In genomic region chr17:77036841-77037381, GRCh38 we compare ENCODE assay signal across 11 cellular contexts.
DNase-seq lines count a peak whose midpoint lies in the region; ATAC-seq and TF ChIP-seq lines count a peak whose summit lies in the region.
"Had no signal": no experiment of that assay in that cellular context is flagged by ENCODE, and none has a peak within 500 bp of the region (broad histone marks: within the 10 kb centered on the region; RNA-seq: fewer than 3 reads in every experiment).

No MANE protein-coding gene starts in this region.

- peaks cover 40% of the 10 kb centered on the region for H3K4me1 Mint-ChIP-seq in brain

- peak overlapping the region in 2 of 5 experiments; percentile 17 to 18 for H3K4me3 Mint-ChIP-seq in brain
- H3K4me3 Mint-ChIP-seq: activated T-cell treated with anti-CD3 and anti-CD28 coated beads, Interleukin-2, amount 50 U/mL, for 72 hours; naive thymus-derived CD8-positive, alpha-beta T cell had no signal

- peaks cover 0 to 9% (median 3%) of the 10 kb centered on the region in 5 experiments for H3K9me3 Mint-ChIP-seq in brain

- no peak for ATAC-seq in HG03108 (IDR thresholded peaks at IDR 0.05; ENCODE audit: unreplicated experiment)
- no peak for ATAC-seq in HG03565 (IDR thresholded peaks at IDR 0.05; ENCODE audit: unreplicated experiment)
- no peak for ATAC-seq in GM19328 (IDR thresholded peaks at IDR 0.05; ENCODE audit: unreplicated experiment)
- ATAC-seq in GM19023 (IDR thresholded peaks at IDR 0.05; ENCODE audit: unreplicated experiment): no peak
- ATAC-seq: activated T-cell treated with anti-CD3 and anti-CD28 coated beads, Interleukin-2, amount 50 U/mL, for 72 hours; naive thymus-derived CD8-positive, alpha-beta T cell had no signal

- peaks cover 2% of the 10 kb centered on the region for H3K36me3 Mint-ChIP-seq in brain

- TF ChIP-seq CTCF in brain (conservative IDR thresholded peaks at IDR 0.05): no peak

- H3K27ac Mint-ChIP-seq in brain: peak overlapping the region in 4 of 5 experiments; percentile 58 to 95 (median 88)
- H3K27ac Mint-ChIP-seq: activated T-cell treated with anti-CD3 and anti-CD28 coated beads, Interleukin-2, amount 50 U/mL, for 72 hours had no signal

- peak; percentile 55 for DNase-seq in HPDE6-E6E7 (ENCODE audit: extremely low spot score)
- peak; percentile 93 for DNase-seq in NCI-H526 treated with DMSO at 0.1 percent for 48 hours (lab: John Stamatoyannopoulos, UW)
- DNase-seq in posterior cingulate gyrus: peak; percentile 22 to 96 (median 74)
- DNase-seq: activated T-cell treated with anti-CD3 and anti-CD28 coated beads, Interleukin-2, amount 50 U/mL, for 72 hours; NCI-H1930 had no signal

- intact Hi-C loops in posterior cingulate gyrus (cut with DNase I): no loop called here

- H3K27me3 Mint-ChIP-seq in brain: peaks cover 25% of the 10 kb centered on the region
